1 cellular context compared by ENCODE assay signal in genomic region chr5:72295539-72295938, GRCh38.
TF ChIP-seq lines count a peak whose summit lies in the region.

No MANE protein-coding gene starts in this region.

TF ChIP-seq in GM12878, 131 proteins besides CTCF, POLR2A, EP300 and RAD21:
- TF ChIP-seq TCF3 (IDR thresholded peaks at IDR 0.05; ENCODE audit: borderline replicate concordance, insufficient read depth, low read depth, low read length) (no peak), MLLT1 (IDR thresholded peaks at IDR 0.05) (no peak), MEF2B (IDR thresholded peaks at IDR 0.05; ENCODE audit: partially characterized antibody, poor library complexity, severe bottlenecking) (no peak), BHLHE40 (IDR thresholded peaks at IDR 0.05; ENCODE audit: borderline replicate concordance in 1 of 2, low read depth in 2 of 2, low read length in 1 of 2) (no peak), RCOR1 (conservative IDR thresholded peaks at IDR 0.05; ENCODE audit: low read depth, low read length) (no peak), IKZF2 (IDR thresholded peaks at IDR 0.05) (no peak), DPF2 (IDR thresholded peaks at IDR 0.05) (no peak), NRF1 (conservative IDR thresholded peaks at IDR 0.05; ENCODE audit: low read depth, low read length) (no peak)
- TF ChIP-seq, protein P1, sequence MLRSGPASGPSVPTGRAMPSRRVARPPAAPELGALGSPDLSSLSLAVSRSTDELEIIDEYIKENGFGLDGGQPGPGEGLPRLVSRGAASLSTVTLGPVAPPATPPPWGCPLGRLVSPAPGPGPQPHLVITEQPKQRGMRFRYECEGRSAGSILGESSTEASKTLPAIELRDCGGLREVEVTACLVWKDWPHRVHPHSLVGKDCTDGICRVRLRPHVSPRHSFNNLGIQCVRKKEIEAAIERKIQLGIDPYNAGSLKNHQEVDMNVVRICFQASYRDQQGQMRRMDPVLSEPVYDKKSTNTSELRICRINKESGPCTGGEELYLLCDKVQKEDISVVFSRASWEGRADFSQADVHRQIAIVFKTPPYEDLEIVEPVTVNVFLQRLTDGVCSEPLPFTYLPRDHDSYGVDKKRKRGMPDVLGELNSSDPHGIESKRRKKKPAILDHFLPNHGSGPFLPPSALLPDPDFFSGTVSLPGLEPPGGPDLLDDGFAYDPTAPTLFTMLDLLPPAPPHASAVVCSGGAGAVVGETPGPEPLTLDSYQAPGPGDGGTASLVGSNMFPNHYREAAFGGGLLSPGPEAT (IDR thresholded peaks at IDR 0.05; ENCODE audit: low read depth), result no peak
